Comparison of ENCODE assay signal across 8 cellular contexts in the genomic region with DNA sequence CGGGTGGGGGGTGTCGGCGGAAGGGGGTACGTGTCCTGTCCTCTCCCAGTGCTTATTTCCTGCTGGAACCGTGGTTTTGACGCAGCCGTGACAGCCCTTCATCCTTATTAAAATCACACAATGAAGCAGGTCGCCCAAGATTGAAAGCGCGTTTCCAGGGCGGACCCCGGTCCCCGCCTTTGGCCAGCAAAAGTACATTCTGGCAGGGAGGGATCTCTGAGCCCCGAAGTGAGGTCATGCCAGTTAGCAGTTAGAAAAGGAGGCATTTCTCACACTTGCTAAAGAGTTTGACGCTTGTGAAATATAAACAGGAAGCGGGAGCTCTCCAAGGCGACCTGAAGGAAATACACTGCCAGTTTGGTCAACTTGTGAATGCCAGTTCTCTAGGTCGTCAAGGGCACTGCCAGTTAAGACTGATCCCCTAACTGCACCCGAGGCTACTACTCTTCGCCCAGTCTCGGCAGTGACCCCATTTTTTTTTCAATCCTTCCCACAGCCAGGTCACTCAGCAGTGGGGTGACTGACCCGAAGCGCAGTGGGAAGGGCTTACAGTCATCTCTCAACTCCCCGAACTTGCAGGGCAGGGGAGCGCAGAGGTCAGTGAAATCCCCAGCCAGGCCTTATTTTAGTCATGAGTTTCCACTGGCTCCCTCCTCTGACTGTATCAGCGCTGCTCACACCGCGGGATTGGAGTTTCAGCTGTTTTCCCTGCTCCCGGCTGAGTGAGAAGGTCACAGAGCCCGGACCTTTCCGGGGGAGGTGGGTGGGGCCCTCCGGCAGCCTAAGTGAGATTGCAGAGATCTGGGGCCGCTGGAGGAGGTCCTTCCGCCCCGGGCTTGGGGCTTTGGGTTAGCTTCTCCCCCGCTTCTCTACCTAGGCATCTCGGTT. TPM values are rescaled to one million over a fixed set of nuclear protein-coding genes. Genes with fewer than 3 reads are reported as not detected.
A peak's percentile ranks its signal among the peaks of the same experiment; 100 is the strongest.
DNase-seq lines count a peak whose midpoint lies in the region; ATAC-seq, FAIRE-seq and TF ChIP-seq lines count a peak whose summit lies in the region.

No MANE protein-coding gene starts in this region.

- H3K27me3 ChIP-seq in neutrophil: no peaks in the 10 kb centered on the region
- no peaks in the 10 kb centered on the region for H3K27me3 ChIP-seq in tibial nerve

- peak in 1 of 2 donors; percentile 80 for TF ChIP-seq EP300 in tibial nerve (IDR thresholded peaks at IDR 0.05)

- H3K27ac ChIP-seq in neutrophil (peak overlapping the region; percentile 92), tibial nerve (peak overlapping the region; percentile 96 to 98 (median 98))

- H3K36me3 ChIP-seq in neutrophil: no peaks in the 10 kb centered on the region
- no peaks in the 10 kb centered on the region for H3K36me3 ChIP-seq in tibial nerve

- peak; percentile 54 for FAIRE-seq in RCC 7860 (lab: Jason Lieb, UNC)

- no peak for TF ChIP-seq POLR2A in tibial nerve (IDR thresholded peaks at IDR 0.05)

- H3K4me3 ChIP-seq in neutrophil (ENCODE audit: low read depth in 1 of 2, low read length in 1 of 2): peak overlapping the region; percentile 89 to 91
- peak overlapping the region; percentile 66 to 92 (median 78) for H3K4me3 ChIP-seq in tibial nerve

- TF ChIP-seq CTCF in neutrophil (IDR thresholded peaks at IDR 0.05) (peak; percentile 27), tibial nerve (IDR thresholded peaks at IDR 0.05) (peak in 1 of 5 experiments; percentile 16)

- ATAC-seq in GM18867 (IDR thresholded peaks at IDR 0.05; ENCODE audit: unreplicated experiment) (peak; percentile 34), HG03064 (IDR thresholded peaks at IDR 0.05; ENCODE audit: low read depth, unreplicated experiment) (peak; percentile 35)

- DNase-seq in 8988T (peak; percentile 53), RCC 7860 (ENCODE audit: low spot score) (peak; percentile 87), germinal center (ENCODE audit: low spot score) (peak; percentile 19), tibial nerve (ENCODE audit: low spot score in 2 of 2) (peak; percentile 62 to 72)
- peak; percentile 72 for DNase-seq in activated naive CD4-positive, alpha-beta T cell treated with Interleukin-2 at 50 U/mL for 16 hours

- peaks cover 50 to 53% of the 10 kb centered on the region in 2 experiments for H3K4me1 ChIP-seq in neutrophil (ENCODE audit: control insufficient read depth in 1 of 2, insufficient read depth in 1 of 2, low read depth in 1 of 2, low read length in 1 of 2)
- peaks cover 0 to 38% (median 18%) of the 10 kb centered on the region in 4 donors for H3K4me1 ChIP-seq in tibial nerve

- no peaks in the 10 kb centered on the region for H3K9me3 ChIP-seq in neutrophil
- H3K9me3 ChIP-seq in tibial nerve: no peaks in the 10 kb centered on the region

- 9 to 10% methylated on average over 28 to 35 of the region's 37 CpGs for WGBS in tibial nerve, 2 donors

RNA-seq across cellular contexts. Expression of a gene that starts 2.0 kb away (rescaled TPM):
- 10 to 100 TPM; 44.1 to 61.4 (median 53.7) TPM for total RNA-seq in tibial nerve

Comparison
In these comparisons a context has a peak if more than half of its experiments do, and no peak if none do; other contexts are left out.
1. Peak in every context shown above with its lines: DNase-seq, ATAC-seq, H3K4me3 ChIP-seq and H3K27ac ChIP-seq.
2. DNase-seq: peak in every context shown above with its lines; median percentile 87 in RCC 7860; 72 in activated naive CD4-positive, alpha-beta T cell treated with Interleukin-2 at 50 U/mL for 16 hours; 67 in tibial nerve; 53 in 8988T; 19 in germinal center.